ENCODE assay signal across 1 cellular context in the genomic region with DNA sequence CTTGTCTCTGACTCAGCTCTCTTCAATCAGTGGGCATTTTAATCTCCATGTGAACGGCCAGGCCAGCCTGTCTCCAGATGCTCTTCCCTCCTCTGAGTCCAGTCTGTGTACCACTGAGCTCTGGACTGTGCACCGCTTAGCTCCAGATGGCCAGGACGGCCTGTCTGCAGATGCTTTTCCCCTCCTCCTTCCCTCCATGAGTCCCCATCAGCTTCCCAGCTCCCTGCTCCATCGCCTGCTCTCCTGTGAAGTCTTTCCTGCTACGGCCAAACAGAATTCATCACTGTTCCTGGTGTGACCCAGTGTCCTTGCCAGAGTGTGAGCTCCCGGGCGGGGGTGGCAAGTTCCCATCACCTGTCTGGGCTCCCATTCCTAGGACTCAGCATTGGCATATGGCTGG.
TF ChIP-seq lines count a peak whose summit lies in the region.

No MANE protein-coding gene starts in this region.

TF ChIP-seq in H1, 55 proteins besides CTCF, POLR2A, EP300 and RAD21 (continued from another document):
- no peak for TF ChIP-seq FOSL1 (IDR thresholded peaks at IDR 0.05; ENCODE audit: insufficient read depth, low read depth, low read length)
- TF ChIP-seq HDAC6 (IDR thresholded peaks at IDR 0.05; ENCODE audit: low read depth, low read length) = no peak
- TF ChIP-seq SUZ12 (IDR thresholded peaks at IDR 0.05; ENCODE audit: low read length) = no peak
- TF ChIP-seq JUND (IDR thresholded peaks at IDR 0.05; ENCODE audit: low read length) = no peak
- no peak for TF ChIP-seq BCL11A (IDR thresholded peaks at IDR 0.05; ENCODE audit: low read depth in 2 of 2, low read length in 2 of 2)
- TF ChIP-seq RNF2 (IDR thresholded peaks at IDR 0.05; ENCODE audit: borderline replicate concordance, low read depth, low read length, missing control alignments, poor library complexity, severe bottlenecking) = no peak
